16 cellular contexts compared by ENCODE assay signal in genomic region chr7:99128076-99128950, GRCh38. TPM values are rescaled to one million over a fixed set of nuclear protein-coding genes. Genes with fewer than 3 reads are reported as not detected.
DNase-seq lines count a peak whose midpoint lies in the region; ATAC-seq and TF ChIP-seq lines count a peak whose summit lies in the region.
"Had no signal": no experiment of that assay in that cellular context is flagged by ENCODE, and none has a peak within 500 bp of the region (broad histone marks: within the 10 kb centered on the region; RNA-seq: fewer than 3 reads in every experiment).

No MANE protein-coding gene starts in this region.

- H3K27ac Mint-ChIP-seq in osteocyte (ENCODE audit: unreplicated experiment), result peak overlapping the region; percentile 65
- H3K27ac Mint-ChIP-seq: activated naive CD4-positive, alpha-beta T cell treated with anti-CD3 and anti-CD28 coated beads, Interleukin-2, amount 50 U/mL, for 72 hours; GM23338; natural killer cell; T-helper 17 cell had no signal

- no peaks in the 10 kb centered on the region for H3K27me3 ChIP-seq in dorsolateral prefrontal cortex
- H3K27me3 ChIP-seq: BLaER1 had no signal

- ATAC-seq in HG03457 (IDR thresholded peaks at IDR 0.05; ENCODE audit: unreplicated experiment), result no peak
- ATAC-seq: activated naive CD4-positive, alpha-beta T cell treated with anti-CD3 and anti-CD28 coated beads, Interleukin-2, amount 50 U/mL, for 72 hours; GM23338; natural killer cell; T-helper 17 cell had no signal

- intact Hi-C loops in dorsolateral prefrontal cortex (cut with DNase I) (no loop called here), head of caudate nucleus (cut with DNase I) (no loop called here)

- no peaks in the 10 kb centered on the region for H3K9me3 Mint-ChIP-seq in osteocyte (ENCODE audit: unreplicated experiment)
- H3K9me3 Mint-ChIP-seq: GM23338, natural killer cell had no signal

- H3K36me3 Mint-ChIP-seq in osteocyte (ENCODE audit: unreplicated experiment), result no peaks in the 10 kb centered on the region
- H3K36me3 Mint-ChIP-seq: activated naive CD4-positive, alpha-beta T cell treated with anti-CD3 and anti-CD28 coated beads, Interleukin-2, amount 50 U/mL, for 72 hours; natural killer cell had no signal

- H3K27ac ChIP-seq in C4-2B (peak overlapping the region; percentile 44; the same call in 1 of the 2 replicates), dorsolateral prefrontal cortex (peak overlapping the region; percentile 16 to 84 (median 73))
- H3K27ac ChIP-seq: BLaER1 had no signal

- H3K4me3 Mint-ChIP-seq in osteocyte (ENCODE audit: unreplicated experiment), result no peak overlapping the region
- H3K4me3 Mint-ChIP-seq: GM23338, natural killer cell, T-helper 17 cell had no signal

- no peaks in the 10 kb centered on the region for H3K27me3 Mint-ChIP-seq in osteocyte (ENCODE audit: unreplicated experiment)
- H3K27me3 Mint-ChIP-seq: T-helper 17 cell had no signal

- peaks cover 61% of the 10 kb centered on the region for H3K4me1 Mint-ChIP-seq in osteocyte (ENCODE audit: unreplicated experiment)

- DNase-seq in NCI-H2081 (lab: John Stamatoyannopoulos, UW) (peak; percentile 68 to 93), dorsolateral prefrontal cortex (no peak), osteocyte (ENCODE audit: extremely low spot score, unreplicated experiment) (no peak), head of caudate nucleus (no peak), midbrain (lab: John Stamatoyannopoulos, UW) (no peak), RPMI8226 (no peak)
- DNase-seq: activated CD8-positive, alpha-beta memory T cell treated with anti-CD3 and anti-CD28 coated beads for 24 hours; natural killer cell; NCI-H446 treated with DMSO at 0.1 percent for 48 hours; stimulated activated naive CD4-positive, alpha-beta T cell; T-helper 17 cell had no signal

- H3K4me3 ChIP-seq in dorsolateral prefrontal cortex, result peak overlapping the region in 27 of 59 donors; percentile 1 to 35 (median 14)
- H3K4me3 ChIP-seq: BLaER1, GM23338 had no signal

- TF ChIP-seq CTCF in C4-2B (conservative IDR thresholded peaks at IDR 0.05) (no peak), dorsolateral prefrontal cortex (IDR thresholded peaks at IDR 0.05 in 54 of 56, conservative IDR thresholded peaks at IDR 0.05 in 2 of 56; ENCODE audit: low read depth in 1 of 56, partially characterized antibody in 56 of 56) (no peak), osteocyte (IDR thresholded peaks at IDR 0.05) (no peak)

RNA-seq across cellular contexts. Expression of gene SMURF1, which starts 15.6 kb away (rescaled TPM):
- total RNA-seq in dorsolateral prefrontal cortex (10 to 100 TPM; 23.6 to 40.5 (median 32.4) TPM), osteocyte (23.6 and 24.1 TPM in 2 replicates)

Comparison
In these comparisons a context has a peak if more than half of its experiments do, and no peak if none do; other contexts are left out.
1. DNase-seq: peak in NCI-H2081 (2 of 2); none in dorsolateral prefrontal cortex (0 of 10), osteocyte (single experiment), head of caudate nucleus (0 of 42), midbrain (single experiment) and RPMI8226 (single experiment).